1 cellular context compared by ENCODE assay signal in the genomic region with DNA sequence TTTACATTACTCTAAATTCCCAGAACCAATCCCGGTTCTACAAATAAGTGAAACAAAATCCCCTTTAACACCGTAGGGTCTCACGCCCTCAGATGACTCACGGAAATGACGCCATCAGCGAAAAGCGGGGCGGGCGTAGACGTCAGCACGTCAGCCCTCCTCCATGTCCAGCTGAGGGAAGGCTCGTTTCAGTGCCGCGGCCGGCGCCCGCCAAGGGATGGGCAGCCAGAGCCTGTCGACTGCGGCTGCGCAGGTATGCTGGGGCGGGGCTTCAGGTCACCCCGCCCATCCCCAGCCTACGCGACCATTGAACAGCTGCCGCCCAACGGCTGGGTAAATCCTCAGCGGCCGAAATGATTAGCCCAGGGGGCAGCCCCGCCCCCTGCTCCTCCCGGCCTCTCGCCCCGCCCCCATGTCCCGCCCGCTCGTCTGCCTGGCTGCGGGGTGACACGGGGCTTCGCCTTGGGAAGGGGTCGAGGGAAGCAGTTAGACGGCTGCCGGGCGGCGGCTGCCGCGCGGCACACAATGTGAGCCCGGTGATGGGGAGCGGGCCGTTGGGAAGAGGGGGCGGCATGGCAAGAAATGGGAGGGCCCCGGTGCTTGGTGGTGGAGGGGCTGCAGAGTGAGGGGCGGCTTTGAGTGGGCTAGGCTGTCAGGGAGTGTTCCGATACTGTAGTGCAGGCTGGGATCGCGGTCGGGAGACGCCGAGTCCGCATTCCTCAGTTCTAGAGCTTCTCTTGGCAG.
TF ChIP-seq lines count a peak whose summit lies in the region.

A gene (plus strand): TSS at position 420 of the 744 bp plus-strand sequence. CDS start 1,510 bp downstream, outside the sequence.

TF ChIP-seq in K562, 482 proteins besides CTCF, POLR2A, EP300 and RAD21 (continued from another document and continues in another):
- TF ChIP-seq, protein P1, sequence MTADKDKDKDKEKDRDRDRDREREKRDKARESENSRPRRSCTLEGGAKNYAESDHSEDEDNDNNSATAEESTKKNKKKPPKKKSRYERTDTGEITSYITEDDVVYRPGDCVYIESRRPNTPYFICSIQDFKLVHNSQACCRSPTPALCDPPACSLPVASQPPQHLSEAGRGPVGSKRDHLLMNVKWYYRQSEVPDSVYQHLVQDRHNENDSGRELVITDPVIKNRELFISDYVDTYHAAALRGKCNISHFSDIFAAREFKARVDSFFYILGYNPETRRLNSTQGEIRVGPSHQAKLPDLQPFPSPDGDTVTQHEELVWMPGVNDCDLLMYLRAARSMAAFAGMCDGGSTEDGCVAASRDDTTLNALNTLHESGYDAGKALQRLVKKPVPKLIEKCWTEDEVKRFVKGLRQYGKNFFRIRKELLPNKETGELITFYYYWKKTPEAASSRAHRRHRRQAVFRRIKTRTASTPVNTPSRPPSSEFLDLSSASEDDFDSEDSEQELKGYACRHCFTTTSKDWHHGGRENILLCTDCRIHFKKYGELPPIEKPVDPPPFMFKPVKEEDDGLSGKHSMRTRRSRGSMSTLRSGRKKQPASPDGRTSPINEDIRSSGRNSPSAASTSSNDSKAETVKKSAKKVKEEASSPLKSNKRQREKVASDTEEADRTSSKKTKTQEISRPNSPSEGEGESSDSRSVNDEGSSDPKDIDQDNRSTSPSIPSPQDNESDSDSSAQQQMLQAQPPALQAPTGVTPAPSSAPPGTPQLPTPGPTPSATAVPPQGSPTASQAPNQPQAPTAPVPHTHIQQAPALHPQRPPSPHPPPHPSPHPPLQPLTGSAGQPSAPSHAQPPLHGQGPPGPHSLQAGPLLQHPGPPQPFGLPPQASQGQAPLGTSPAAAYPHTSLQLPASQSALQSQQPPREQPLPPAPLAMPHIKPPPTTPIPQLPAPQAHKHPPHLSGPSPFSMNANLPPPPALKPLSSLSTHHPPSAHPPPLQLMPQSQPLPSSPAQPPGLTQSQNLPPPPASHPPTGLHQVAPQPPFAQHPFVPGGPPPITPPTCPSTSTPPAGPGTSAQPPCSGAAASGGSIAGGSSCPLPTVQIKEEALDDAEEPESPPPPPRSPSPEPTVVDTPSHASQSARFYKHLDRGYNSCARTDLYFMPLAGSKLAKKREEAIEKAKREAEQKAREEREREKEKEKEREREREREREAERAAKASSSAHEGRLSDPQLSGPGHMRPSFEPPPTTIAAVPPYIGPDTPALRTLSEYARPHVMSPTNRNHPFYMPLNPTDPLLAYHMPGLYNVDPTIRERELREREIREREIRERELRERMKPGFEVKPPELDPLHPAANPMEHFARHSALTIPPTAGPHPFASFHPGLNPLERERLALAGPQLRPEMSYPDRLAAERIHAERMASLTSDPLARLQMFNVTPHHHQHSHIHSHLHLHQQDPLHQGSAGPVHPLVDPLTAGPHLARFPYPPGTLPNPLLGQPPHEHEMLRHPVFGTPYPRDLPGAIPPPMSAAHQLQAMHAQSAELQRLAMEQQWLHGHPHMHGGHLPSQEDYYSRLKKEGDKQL (CRISPR knock-in tag; IDR thresholded peaks at IDR 0.05; ENCODE audit: borderline replicate concordance): no peak
- TF ChIP-seq, protein P2, sequence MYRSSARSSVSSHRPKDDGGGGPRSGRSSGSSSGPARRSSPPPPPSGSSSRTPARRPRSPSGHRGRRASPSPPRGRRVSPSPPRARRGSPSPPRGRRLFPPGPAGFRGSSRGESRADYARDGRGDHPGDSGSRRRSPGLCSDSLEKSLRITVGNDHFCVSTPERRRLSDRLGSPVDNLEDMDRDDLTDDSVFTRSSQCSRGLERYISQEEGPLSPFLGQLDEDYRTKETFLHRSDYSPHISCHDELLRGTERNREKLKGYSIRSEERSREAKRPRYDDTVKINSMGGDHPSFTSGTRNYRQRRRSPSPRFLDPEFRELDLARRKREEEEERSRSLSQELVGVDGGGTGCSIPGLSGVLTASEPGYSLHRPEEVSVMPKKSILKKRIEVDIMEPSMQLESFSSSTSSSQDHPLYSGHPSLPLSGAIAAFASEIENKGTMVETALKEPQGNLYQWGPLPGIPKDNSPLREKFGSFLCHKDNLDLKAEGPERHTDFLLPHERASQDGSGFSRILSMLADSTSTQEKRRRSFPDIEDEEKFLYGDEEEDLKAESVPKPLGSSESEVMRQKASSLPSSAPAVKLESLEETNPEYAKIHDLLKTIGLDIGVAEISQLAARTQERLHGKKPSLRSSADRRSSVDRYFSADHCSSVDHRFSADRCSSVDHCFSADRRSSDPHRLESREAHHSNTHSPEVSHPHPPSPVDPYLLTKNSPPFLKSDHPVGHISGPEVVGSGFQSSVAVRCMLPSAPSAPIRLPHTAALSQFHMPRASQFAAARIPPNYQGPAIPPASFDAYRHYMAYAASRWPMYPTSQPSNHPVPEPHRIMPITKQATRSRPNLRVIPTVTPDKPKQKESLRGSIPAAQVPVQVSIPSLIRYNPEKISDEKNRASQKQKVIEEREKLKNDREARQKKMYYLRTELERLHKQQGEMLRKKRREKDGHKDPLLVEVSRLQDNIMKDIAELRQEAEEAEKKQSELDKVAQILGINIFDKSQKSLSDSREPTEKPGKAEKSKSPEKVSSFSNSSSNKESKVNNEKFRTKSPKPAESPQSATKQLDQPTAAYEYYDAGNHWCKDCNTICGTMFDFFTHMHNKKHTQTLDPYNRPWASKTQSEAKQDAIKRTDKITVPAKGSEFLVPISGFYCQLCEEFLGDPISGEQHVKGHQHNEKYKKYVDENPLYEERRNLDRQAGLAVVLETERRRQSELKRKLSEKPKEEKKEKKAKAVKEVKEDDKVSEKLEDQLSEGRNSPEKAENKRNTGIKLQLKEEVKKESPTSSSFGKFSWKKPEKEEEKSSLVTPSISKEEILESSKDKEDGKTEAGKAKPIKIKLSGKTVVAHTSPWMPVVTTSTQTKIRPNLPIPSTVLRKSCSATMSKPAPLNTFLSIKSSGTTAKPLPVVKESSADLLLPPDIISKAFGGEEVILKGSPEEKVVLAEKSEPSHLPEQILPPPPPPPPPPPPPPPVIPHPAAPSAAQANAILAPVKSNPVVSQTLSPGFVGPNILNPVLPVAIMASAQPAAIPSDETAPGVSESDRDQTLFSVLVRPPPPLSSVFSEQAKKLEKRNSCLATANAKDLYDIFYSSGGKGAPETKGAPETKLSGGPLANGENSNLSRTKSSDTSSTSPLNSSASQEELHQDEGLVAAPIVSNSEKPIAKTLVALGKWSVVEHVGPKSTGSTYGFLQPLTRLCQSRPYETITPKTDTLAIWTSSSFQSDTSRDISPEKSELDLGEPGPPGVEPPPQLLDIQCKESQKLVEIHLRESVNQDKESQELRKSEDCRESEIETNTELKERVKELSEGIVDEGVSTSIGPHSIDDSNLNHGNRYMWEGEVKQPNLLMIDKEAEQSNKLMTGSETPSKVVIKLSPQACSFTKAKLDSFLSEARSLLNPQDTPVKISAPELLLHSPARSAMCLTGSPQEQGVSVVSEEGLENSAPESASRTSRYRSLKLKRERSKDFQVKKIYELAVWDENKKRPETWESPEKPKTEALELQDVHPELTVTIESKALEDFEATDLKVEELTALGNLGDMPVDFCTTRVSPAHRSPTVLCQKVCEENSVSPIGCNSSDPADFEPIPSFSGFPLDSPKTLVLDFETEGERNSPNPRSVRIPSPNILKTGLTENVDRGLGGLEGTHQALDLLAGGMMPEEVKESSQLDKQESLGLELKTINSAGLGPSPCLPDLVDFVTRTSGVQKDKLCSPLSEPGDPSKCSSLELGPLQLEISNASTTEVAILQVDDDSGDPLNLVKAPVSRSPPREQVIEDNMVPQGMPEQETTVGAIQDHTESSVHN (IDR thresholded peaks at IDR 0.05; ENCODE audit: borderline replicate concordance in 1 of 2, low read depth in 1 of 2): peak in 1 of 2 experiments; percentile 75; a peak in 2 of 4 replicates
- TF ChIP-seq ZNF282 (CRISPR knock-in tag; IDR thresholded peaks at IDR 0.05) (no peak), CAMTA2 (CRISPR knock-in tag; conservative IDR thresholded peaks at IDR 0.05) (no peak), CSDE1 (IDR thresholded peaks at IDR 0.05) (no peak), NCOA4 (IDR thresholded peaks at IDR 0.05; ENCODE audit: partially characterized antibody) (no peak), WHSC1 (IDR thresholded peaks at IDR 0.05; ENCODE audit: low read length) (no peak), PTBP1 (IDR thresholded peaks at IDR 0.05; ENCODE audit: low read depth, low read length) (no peak), ZC3H4 (CRISPR knock-in tag; IDR thresholded peaks at IDR 0.05; ENCODE audit: borderline replicate concordance) (no peak; the same call in 1 of the 2 replicates), KAT8 (IDR thresholded peaks at IDR 0.05; ENCODE audit: low read depth) (no peak), ZNF316 (IDR thresholded peaks at IDR 0.05) (peak; percentile 98), ZNF707 (CRISPR knock-in tag; conservative IDR thresholded peaks at IDR 0.05) (no peak), NFE2 (IDR thresholded peaks at IDR 0.05; ENCODE audit: low read depth) (peak; percentile 21; the same call in 1 of the 2 replicates), SPI1 (IDR thresholded peaks at IDR 0.05; ENCODE audit: borderline replicate concordance, low read depth, low read length) (no peak), ZNF589 (CRISPR knock-in tag; IDR thresholded peaks at IDR 0.05; ENCODE audit: low read depth) (no peak), SP2 (IDR thresholded peaks at IDR 0.05; ENCODE audit: extremely low read depth, low read depth, low read length, poor library complexity, severe bottlenecking) (no peak), ZNF436 (CRISPR knock-in tag; IDR thresholded peaks at IDR 0.05) (no peak), XRCC4 (IDR thresholded peaks at IDR 0.05; ENCODE audit: extremely low read depth, insufficient read depth, insufficient read length) (no peak), BRF1 (IDR thresholded peaks at IDR 0.05; ENCODE audit: borderline replicate concordance, extremely low read depth, insufficient read length) (no peak), ZNF584 (CRISPR knock-in tag; IDR thresholded peaks at IDR 0.05; ENCODE audit: low read depth) (no peak), ZNF23 (CRISPR knock-in tag; IDR thresholded peaks at IDR 0.05) (no peak), KDM5B (IDR thresholded peaks at IDR 0.05; ENCODE audit: insufficient replicate concordance, low read depth, low read length) (no peak), MYNN (IDR thresholded peaks at IDR 0.05) (no peak), MYNN (CRISPR knock-in tag; IDR thresholded peaks at IDR 0.05) (no peak), TFAM (CRISPR knock-in tag; conservative IDR thresholded peaks at IDR 0.05) (no peak), TCF7 (IDR thresholded peaks at IDR 0.05; ENCODE audit: borderline replicate concordance) (no peak), CHD1 (IDR thresholded peaks at IDR 0.05; ENCODE audit: low read length) (no peak), SAP30 (IDR thresholded peaks at IDR 0.05; ENCODE audit: borderline replicate concordance, insufficient read depth, low read depth, low read length, poor library complexity, severe bottlenecking) (peak; percentile 33), ADNP (tag; IDR thresholded peaks at IDR 0.05) (no peak), ZNF717 (CRISPR knock-in tag; IDR thresholded peaks at IDR 0.05) (no peak), FOXP1 (CRISPR knock-in tag; IDR thresholded peaks at IDR 0.05) (no peak), ZBTB17 (CRISPR knock-in tag; IDR thresholded peaks at IDR 0.05) (no peak), ATF7 (IDR thresholded peaks at IDR 0.05) (peak; percentile 97)
- TF ChIP-seq, protein P3, sequence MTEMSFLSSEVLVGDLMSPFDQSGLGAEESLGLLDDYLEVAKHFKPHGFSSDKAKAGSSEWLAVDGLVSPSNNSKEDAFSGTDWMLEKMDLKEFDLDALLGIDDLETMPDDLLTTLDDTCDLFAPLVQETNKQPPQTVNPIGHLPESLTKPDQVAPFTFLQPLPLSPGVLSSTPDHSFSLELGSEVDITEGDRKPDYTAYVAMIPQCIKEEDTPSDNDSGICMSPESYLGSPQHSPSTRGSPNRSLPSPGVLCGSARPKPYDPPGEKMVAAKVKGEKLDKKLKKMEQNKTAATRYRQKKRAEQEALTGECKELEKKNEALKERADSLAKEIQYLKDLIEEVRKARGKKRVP (CRISPR knock-in tag; IDR thresholded peaks at IDR 0.05): no peak
- TF ChIP-seq, protein P4, sequence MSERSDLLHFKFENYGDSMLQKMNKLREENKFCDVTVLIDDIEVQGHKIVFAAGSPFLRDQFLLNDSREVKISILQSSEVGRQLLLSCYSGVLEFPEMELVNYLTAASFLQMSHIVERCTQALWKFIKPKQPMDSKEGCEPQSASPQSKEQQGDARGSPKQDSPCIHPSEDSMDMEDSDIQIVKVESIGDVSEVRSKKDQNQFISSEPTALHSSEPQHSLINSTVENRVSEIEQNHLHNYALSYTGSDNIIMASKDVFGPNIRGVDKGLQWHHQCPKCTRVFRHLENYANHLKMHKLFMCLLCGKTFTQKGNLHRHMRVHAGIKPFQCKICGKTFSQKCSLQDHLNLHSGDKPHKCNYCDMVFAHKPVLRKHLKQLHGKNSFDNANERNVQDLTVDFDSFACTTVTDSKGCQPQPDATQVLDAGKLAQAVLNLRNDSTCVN (CRISPR knock-in tag; IDR thresholded peaks at IDR 0.05): no peak
- TF ChIP-seq, protein P5, sequence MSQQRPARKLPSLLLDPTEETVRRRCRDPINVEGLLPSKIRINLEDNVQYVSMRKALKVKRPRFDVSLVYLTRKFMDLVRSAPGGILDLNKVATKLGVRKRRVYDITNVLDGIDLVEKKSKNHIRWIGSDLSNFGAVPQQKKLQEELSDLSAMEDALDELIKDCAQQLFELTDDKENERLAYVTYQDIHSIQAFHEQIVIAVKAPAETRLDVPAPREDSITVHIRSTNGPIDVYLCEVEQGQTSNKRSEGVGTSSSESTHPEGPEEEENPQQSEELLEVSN (IDR thresholded peaks at IDR 0.05; ENCODE audit: borderline replicate concordance in 1 of 2, extremely low read depth in 1 of 2, insufficient read depth in 1 of 2, insufficient read length in 1 of 2, low read depth in 1 of 2, low read length in 1 of 2, poor library complexity in 1 of 2, severe bottlenecking in 1 of 2): peak in 1 of 2 experiments; percentile 58
- TF ChIP-seq, protein P6, sequence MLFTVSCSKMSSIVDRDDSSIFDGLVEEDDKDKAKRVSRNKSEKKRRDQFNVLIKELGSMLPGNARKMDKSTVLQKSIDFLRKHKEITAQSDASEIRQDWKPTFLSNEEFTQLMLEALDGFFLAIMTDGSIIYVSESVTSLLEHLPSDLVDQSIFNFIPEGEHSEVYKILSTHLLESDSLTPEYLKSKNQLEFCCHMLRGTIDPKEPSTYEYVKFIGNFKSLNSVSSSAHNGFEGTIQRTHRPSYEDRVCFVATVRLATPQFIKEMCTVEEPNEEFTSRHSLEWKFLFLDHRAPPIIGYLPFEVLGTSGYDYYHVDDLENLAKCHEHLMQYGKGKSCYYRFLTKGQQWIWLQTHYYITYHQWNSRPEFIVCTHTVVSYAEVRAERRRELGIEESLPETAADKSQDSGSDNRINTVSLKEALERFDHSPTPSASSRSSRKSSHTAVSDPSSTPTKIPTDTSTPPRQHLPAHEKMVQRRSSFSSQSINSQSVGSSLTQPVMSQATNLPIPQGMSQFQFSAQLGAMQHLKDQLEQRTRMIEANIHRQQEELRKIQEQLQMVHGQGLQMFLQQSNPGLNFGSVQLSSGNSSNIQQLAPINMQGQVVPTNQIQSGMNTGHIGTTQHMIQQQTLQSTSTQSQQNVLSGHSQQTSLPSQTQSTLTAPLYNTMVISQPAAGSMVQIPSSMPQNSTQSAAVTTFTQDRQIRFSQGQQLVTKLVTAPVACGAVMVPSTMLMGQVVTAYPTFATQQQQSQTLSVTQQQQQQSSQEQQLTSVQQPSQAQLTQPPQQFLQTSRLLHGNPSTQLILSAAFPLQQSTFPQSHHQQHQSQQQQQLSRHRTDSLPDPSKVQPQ (CRISPR knock-in tag; IDR thresholded peaks at IDR 0.05; ENCODE audit: borderline replicate concordance): no peak
- TF ChIP-seq, protein P7, sequence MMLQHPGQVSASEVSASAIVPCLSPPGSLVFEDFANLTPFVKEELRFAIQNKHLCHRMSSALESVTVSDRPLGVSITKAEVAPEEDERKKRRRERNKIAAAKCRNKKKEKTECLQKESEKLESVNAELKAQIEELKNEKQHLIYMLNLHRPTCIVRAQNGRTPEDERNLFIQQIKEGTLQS (IDR thresholded peaks at IDR 0.05): peak; percentile 96
- TF ChIP-seq, protein P7 (CRISPR knock-in tag; conservative IDR thresholded peaks at IDR 0.05): 0 out of 2 replicates have a peak, but pooled peaks have one; percentile 64
